ENCODE assay signal across 11 cellular contexts in genomic region chr19:48556163-48556562, GRCh38. TPM values are rescaled to one million over a fixed set of nuclear protein-coding genes. Genes with fewer than 3 reads are reported as not detected.
DNase-seq lines count a peak whose midpoint lies in the region; ATAC-seq and TF ChIP-seq lines count a peak whose summit lies in the region.
"Had no signal": no experiment of that assay in that cellular context is flagged by ENCODE, and none has a peak within 500 bp of the region (broad histone marks: within the 10 kb centered on the region; RNA-seq: fewer than 3 reads in every experiment).

No MANE protein-coding gene starts in this region.

- H3K27me3 ChIP-seq in mesenchymal stem cell (ENCODE audit: control insufficient read depth in 1 of 2, insufficient read depth in 1 of 2, low read length in 2 of 2) (peaks cover 0 to 5% of the 10 kb centered on the region in 2 experiments), A673 (replicated peaks; ENCODE audit: insufficient read depth, low read depth, low read length, poor library complexity) (no peaks in the 10 kb centered on the region)
- H3K27me3 ChIP-seq in CD8-positive, alpha-beta memory T cell (ENCODE audit: insufficient read depth, low read length, poor library complexity, severe bottlenecking) = no peaks in the 10 kb centered on the region
- no peaks in the 10 kb centered on the region for H3K27me3 ChIP-seq in CD4-positive, alpha-beta T cell (ENCODE audit: control insufficient read depth, insufficient read depth, low read length)

- DNase-seq in EH (ENCODE audit: low read depth) (peak; percentile 71), NCI-H2171 (lab: John Stamatoyannopoulos, UW) (peak; percentile 21), choroid plexus epithelial cell (ENCODE audit: low read depth) (peak; percentile 55), mesenchymal stem cell (peak; percentile 88), A673 (ENCODE audit: low spot score) (no peak)
- no peak for DNase-seq in stimulated activated naive B cell treated with anti-CD40 and anti-IgM and Interleukin-4, amounts not matched to agents 10 μg/mL and 1 μg/mL and 100 μg/mL, for 72 hours
- DNase-seq in CD8-positive, alpha-beta memory T cell = no peak
- DNase-seq in CD4-positive, alpha-beta T cell = no peak
- DNase-seq: activated T-cell treated with anti-CD3 and anti-CD28 coated beads, Interleukin-2, amount 50 U/mL, for 48 hours; left ventricle myocardium inferior; T-helper 2 cell had no signal

- H3K14ac ChIP-seq in mesenchymal stem cell (ENCODE audit: low read length in 2 of 2) = no peak overlapping the region

- H3K4me2 ChIP-seq in mesenchymal stem cell (ENCODE audit: low read length, poor library complexity, severe bottlenecking) = no peak overlapping the region

- peaks cover 47 to 60% of the 10 kb centered on the region in 2 donors for H3K27me3 Mint-ChIP-seq in stimulated activated naive B cell treated with anti-CD40 and anti-IgM and Interleukin-4, amounts not matched to agents 10 μg/mL and 1 μg/mL and 100 μg/mL, for 72 hours
- H3K27me3 Mint-ChIP-seq in CD8-positive, alpha-beta memory T cell = peaks cover 17 to 27% of the 10 kb centered on the region in 2 donors
- H3K27me3 Mint-ChIP-seq in CD4-positive, alpha-beta T cell = peaks cover 18% of the 10 kb centered on the region

- ATAC-seq in stimulated activated naive B cell treated with anti-CD40 and anti-IgM and Interleukin-4, amounts not matched to agents 10 μg/mL and 1 μg/mL and 100 μg/mL, for 72 hours (replicated peaks) = no peak
- no peak for ATAC-seq in CD4-positive, alpha-beta T cell (ENCODE audit: poor library complexity)

- H3K27ac Mint-ChIP-seq in stimulated activated naive B cell treated with anti-CD40 and anti-IgM and Interleukin-4, amounts not matched to agents 10 μg/mL and 1 μg/mL and 100 μg/mL, for 72 hours = no peak overlapping the region
- no peak overlapping the region for H3K27ac Mint-ChIP-seq in CD8-positive, alpha-beta memory T cell
- H3K27ac Mint-ChIP-seq in CD4-positive, alpha-beta T cell = no peak overlapping the region

- no peak overlapping the region for H2BK120ac ChIP-seq in mesenchymal stem cell (ENCODE audit: low read depth, low read length)

- no peak overlapping the region for H3K23ac ChIP-seq in mesenchymal stem cell (ENCODE audit: low read length in 2 of 2)

- no peak overlapping the region for H2BK12ac ChIP-seq in mesenchymal stem cell (ENCODE audit: low read length in 2 of 2)

- H3K79me1 ChIP-seq in mesenchymal stem cell (replicated peaks; ENCODE audit: low read length, poor library complexity, severe bottlenecking) = no peaks in the 10 kb centered on the region

- no peak overlapping the region for H3K9ac ChIP-seq in mesenchymal stem cell (ENCODE audit: low read length)

- no peak overlapping the region for H2BK15ac ChIP-seq in mesenchymal stem cell (ENCODE audit: low read depth, poor library complexity, severe bottlenecking)

- H3K36me3 Mint-ChIP-seq in stimulated activated naive B cell treated with anti-CD40 and anti-IgM and Interleukin-4, amounts not matched to agents 10 μg/mL and 1 μg/mL and 100 μg/mL, for 72 hours = no peaks in the 10 kb centered on the region
- no peaks in the 10 kb centered on the region for H3K36me3 Mint-ChIP-seq in CD8-positive, alpha-beta memory T cell
- H3K36me3 Mint-ChIP-seq in CD4-positive, alpha-beta T cell (ENCODE audit: low read depth) = no peaks in the 10 kb centered on the region

- no peak overlapping the region for H2BK5ac ChIP-seq in mesenchymal stem cell (ENCODE audit: low read depth, low read length, poor library complexity, severe bottlenecking)

- intact Hi-C loops in A673 (cut with micrococcal nuclease; ENCODE audit: unreplicated experiment) = no loop called here
- intact Hi-C loops in CD4-positive, alpha-beta T cell (cut with DNase I, micrococcal nuclease) = no loop called here

- 42% methylated on average over 11 of the region's 11 CpGs for whole genome bisulfite sequencing in mesenchymal stem cell

- H3K4me3 ChIP-seq in choroid plexus epithelial cell (ENCODE audit: low read depth, low read length) = no peak overlapping the region
- H3K4me3 ChIP-seq in mesenchymal stem cell (ENCODE audit: insufficient read depth in 1 of 2, low read depth in 1 of 2, low read length in 2 of 2) = no peak overlapping the region
- no peak overlapping the region for H3K4me3 ChIP-seq in A673 (ENCODE audit: low read depth, low read length, poor library complexity, severe bottlenecking)
- H3K4me3 ChIP-seq in CD8-positive, alpha-beta memory T cell (ENCODE audit: low read length) = no peak overlapping the region
- H3K4me3 ChIP-seq: left ventricle myocardium inferior had no signal

- H3K27ac ChIP-seq in mesenchymal stem cell (ENCODE audit: low read length, poor library complexity, severe bottlenecking) (peak overlapping the region; percentile 43), A673 (ENCODE audit: low read depth, low read length, poor library complexity, severe bottlenecking) (no peak overlapping the region)
- no peak overlapping the region for H3K27ac ChIP-seq in CD8-positive, alpha-beta memory T cell (ENCODE audit: low read depth, low read length)
- H3K27ac ChIP-seq in CD4-positive, alpha-beta T cell (ENCODE audit: low read depth, low read length) = no peak overlapping the region
- H3K27ac ChIP-seq: left ventricle myocardium inferior had no signal

- no peaks in the 10 kb centered on the region for H3K9me3 ChIP-seq in mesenchymal stem cell (ENCODE audit: control insufficient read depth, low read length)
- no peaks in the 10 kb centered on the region for H3K9me3 ChIP-seq in A673 (ENCODE audit: low read depth, low read length, poor library complexity, severe bottlenecking)
- H3K9me3 ChIP-seq in CD8-positive, alpha-beta memory T cell (ENCODE audit: low read length) = no peaks in the 10 kb centered on the region
- H3K9me3 ChIP-seq in CD4-positive, alpha-beta T cell (ENCODE audit: control insufficient read depth, low read length) = no peaks in the 10 kb centered on the region
- H3K9me3 ChIP-seq: left ventricle myocardium inferior had no signal

- peaks cover 29% of the 10 kb centered on the region for H3K4me1 ChIP-seq in mesenchymal stem cell (ENCODE audit: control insufficient read depth, insufficient read depth, low read depth, low read length)
- no peaks in the 10 kb centered on the region for H3K4me1 ChIP-seq in A673 (ENCODE audit: insufficient read depth, low read length, poor library complexity, severe bottlenecking)
- no peaks in the 10 kb centered on the region for H3K4me1 ChIP-seq in CD8-positive, alpha-beta memory T cell (ENCODE audit: insufficient read depth, low read length)
- H3K4me1 ChIP-seq: left ventricle myocardium inferior had no signal

- H2AK5ac ChIP-seq in mesenchymal stem cell (ENCODE audit: low read length, severe bottlenecking) = no peak overlapping the region

- no peak overlapping the region for H2AFZ ChIP-seq in mesenchymal stem cell (ENCODE audit: low read depth, low read length)

- POLR2A ChIA-PET in A673 (lab: Charles Lee; ENCODE audit: low non-redundant PET) = no interaction called here
- POLR2A ChIA-PET in CD8-positive, alpha-beta memory T cell (lab: Charles Lee) = no interaction called here
- POLR2A ChIA-PET in CD4-positive, alpha-beta T cell (lab: Charles Lee) = no interaction called here

- H3K18ac ChIP-seq in mesenchymal stem cell (ENCODE audit: low read depth in 1 of 2, low read length in 2 of 2) = no peak overlapping the region

- CTCF ChIA-PET in A673 (lab: Charles Lee) = no interaction called here
- CTCF ChIA-PET in CD8-positive, alpha-beta memory T cell (lab: Charles Lee) = interaction anchor here (1.2 kb wide), 1 partner anchor 53 kb away, joined by 3 read pairs; no protein-coding TSS in a partner anchor
- CTCF ChIA-PET in CD4-positive, alpha-beta T cell (lab: Charles Lee) = no interaction called here

- BruUV-seq in A673 (replicated peaks; lab: Mats Ljungman, UMichigan) = no TSS peak

- H3K4me3 Mint-ChIP-seq in stimulated activated naive B cell treated with anti-CD40 and anti-IgM and Interleukin-4, amounts not matched to agents 10 μg/mL and 1 μg/mL and 100 μg/mL, for 72 hours = no peak overlapping the region
- H3K4me3 Mint-ChIP-seq in CD8-positive, alpha-beta memory T cell = no peak overlapping the region
- H3K4me3 Mint-ChIP-seq in CD4-positive, alpha-beta T cell = no peak overlapping the region

- H3K9me3 Mint-ChIP-seq in stimulated activated naive B cell treated with anti-CD40 and anti-IgM and Interleukin-4, amounts not matched to agents 10 μg/mL and 1 μg/mL and 100 μg/mL, for 72 hours = no peaks in the 10 kb centered on the region
- H3K9me3 Mint-ChIP-seq in CD8-positive, alpha-beta memory T cell = no peaks in the 10 kb centered on the region
- no peaks in the 10 kb centered on the region for H3K9me3 Mint-ChIP-seq in CD4-positive, alpha-beta T cell

- H4K91ac ChIP-seq in mesenchymal stem cell (ENCODE audit: low read length) = no peak overlapping the region

- TF ChIP-seq CTCF in choroid plexus epithelial cell (conservative IDR thresholded peaks at IDR 0.05; ENCODE audit: low read depth, low read length) (no peak), A673 (conservative IDR thresholded peaks at IDR 0.05; ENCODE audit: low read depth, low read length) (no peak)
- no peak for TF ChIP-seq CTCF in CD4-positive, alpha-beta T cell (IDR thresholded peaks at IDR 0.05)

- no peak overlapping the region for H4K8ac ChIP-seq in mesenchymal stem cell (ENCODE audit: low read length)

- H3K4ac ChIP-seq in mesenchymal stem cell (ENCODE audit: low read depth in 1 of 2, low read length in 2 of 2) = no peak overlapping the region

- no peaks in the 10 kb centered on the region for H3K4me1 Mint-ChIP-seq in stimulated activated naive B cell treated with anti-CD40 and anti-IgM and Interleukin-4, amounts not matched to agents 10 μg/mL and 1 μg/mL and 100 μg/mL, for 72 hours
- no peaks in the 10 kb centered on the region for H3K4me1 Mint-ChIP-seq in CD8-positive, alpha-beta memory T cell
- no peaks in the 10 kb centered on the region for H3K4me1 Mint-ChIP-seq in CD4-positive, alpha-beta T cell (ENCODE audit: low read depth)

- H3K36me3 ChIP-seq in mesenchymal stem cell (ENCODE audit: control insufficient read depth in 1 of 2, insufficient read depth in 2 of 2, low read depth in 1 of 2, low read length in 2 of 2) (no peaks in the 10 kb centered on the region), A673 (ENCODE audit: insufficient read depth, low read length, poor library complexity, severe bottlenecking) (no peaks in the 10 kb centered on the region)
- H3K36me3 ChIP-seq in CD8-positive, alpha-beta memory T cell (ENCODE audit: insufficient read depth, low read length) = no peaks in the 10 kb centered on the region
- H3K36me3 ChIP-seq: left ventricle myocardium inferior had no signal

RNA-seq across cellular contexts. Expression of gene SULT2B1, which starts 4.2 kb away (rescaled TPM):
- polyA plus RNA-seq in mesenchymal stem cell (2013, experiment 1 of 2) = 0.83 TPM
- polyA plus RNA-seq in mesenchymal stem cell (2013, experiment 2 of 2) = 0.70 TPM
- total RNA-seq in A673 (2021) = 0.24 and 0.60 TPM in 2 replicates
- total RNA-seq in CD8-positive, alpha-beta memory T cell = not detected
- polyA plus RNA-seq in CD8-positive, alpha-beta memory T cell = not detected
- total RNA-seq in CD4-positive, alpha-beta T cell = not detected

RNA-seq across cellular contexts. Expression of gene LMTK3, which starts 44.5 kb away (rescaled TPM):
- polyA plus RNA-seq in mesenchymal stem cell (2013, experiment 1 of 2) = 0.66 TPM
- 0.55 TPM for polyA plus RNA-seq in mesenchymal stem cell (2013, experiment 2 of 2)
- 0.52 and 1.0 TPM in 2 replicates for total RNA-seq in A673 (2021)
- total RNA-seq in CD8-positive, alpha-beta memory T cell = 1 to 10 TPM; 4.6 to 4.7 TPM
- polyA plus RNA-seq in CD8-positive, alpha-beta memory T cell = not detected
- 10 to 100 TPM; 15.6 to 18.9 TPM for total RNA-seq in CD4-positive, alpha-beta T cell

RNA-seq across cellular contexts. Expression of gene SPACA4, which starts 50.4 kb away (rescaled TPM):
- polyA plus RNA-seq in mesenchymal stem cell (2013, experiment 1 of 2) = not detected
- polyA plus RNA-seq in mesenchymal stem cell (2013, experiment 2 of 2) = not detected
- total RNA-seq in A673 (2021) = not detected in 2 replicates
- total RNA-seq in CD8-positive, alpha-beta memory T cell = not detected
- polyA plus RNA-seq in CD8-positive, alpha-beta memory T cell = not detected
- total RNA-seq in CD4-positive, alpha-beta T cell = not detected
- total RNA-seq: left ventricle myocardium inferior had no signal

RNA-seq across cellular contexts. Expression of gene FAM83E, which starts 58.7 kb away (rescaled TPM):
- 0.03 TPM for polyA plus RNA-seq in mesenchymal stem cell (2013, experiment 1 of 2)
- polyA plus RNA-seq in mesenchymal stem cell (2013, experiment 2 of 2) = 0.04 TPM
- 5.5 and 6.1 TPM in 2 replicates for total RNA-seq in A673 (2021)
- 1 to 10 TPM; 3.7 to 5.4 TPM for total RNA-seq in CD8-positive, alpha-beta memory T cell
- polyA plus RNA-seq in CD8-positive, alpha-beta memory T cell = not detected
- 1 to 10 TPM; 1.6 to 2.6 TPM for total RNA-seq in CD4-positive, alpha-beta T cell
- total RNA-seq: left ventricle myocardium inferior had no signal

Comparison
In these comparisons a context has a peak if more than half of its experiments do, and no peak if none do; other contexts are left out.
1. DNase-seq: peak in EH (single experiment), NCI-H2171 (single experiment), choroid plexus epithelial cell (single experiment) and mesenchymal stem cell (single experiment); none in stimulated activated naive B cell treated with anti-CD40 and anti-IgM and Interleukin-4, amounts not matched to agents 10 μg/mL and 1 μg/mL and 100 μg/mL, for 72 hours (single experiment), A673 (single experiment), CD8-positive, alpha-beta memory T cell (0 of 5) and CD4-positive, alpha-beta T cell (0 of 10).